ENCODE assay signal across 2 cellular contexts in the genomic region with DNA sequence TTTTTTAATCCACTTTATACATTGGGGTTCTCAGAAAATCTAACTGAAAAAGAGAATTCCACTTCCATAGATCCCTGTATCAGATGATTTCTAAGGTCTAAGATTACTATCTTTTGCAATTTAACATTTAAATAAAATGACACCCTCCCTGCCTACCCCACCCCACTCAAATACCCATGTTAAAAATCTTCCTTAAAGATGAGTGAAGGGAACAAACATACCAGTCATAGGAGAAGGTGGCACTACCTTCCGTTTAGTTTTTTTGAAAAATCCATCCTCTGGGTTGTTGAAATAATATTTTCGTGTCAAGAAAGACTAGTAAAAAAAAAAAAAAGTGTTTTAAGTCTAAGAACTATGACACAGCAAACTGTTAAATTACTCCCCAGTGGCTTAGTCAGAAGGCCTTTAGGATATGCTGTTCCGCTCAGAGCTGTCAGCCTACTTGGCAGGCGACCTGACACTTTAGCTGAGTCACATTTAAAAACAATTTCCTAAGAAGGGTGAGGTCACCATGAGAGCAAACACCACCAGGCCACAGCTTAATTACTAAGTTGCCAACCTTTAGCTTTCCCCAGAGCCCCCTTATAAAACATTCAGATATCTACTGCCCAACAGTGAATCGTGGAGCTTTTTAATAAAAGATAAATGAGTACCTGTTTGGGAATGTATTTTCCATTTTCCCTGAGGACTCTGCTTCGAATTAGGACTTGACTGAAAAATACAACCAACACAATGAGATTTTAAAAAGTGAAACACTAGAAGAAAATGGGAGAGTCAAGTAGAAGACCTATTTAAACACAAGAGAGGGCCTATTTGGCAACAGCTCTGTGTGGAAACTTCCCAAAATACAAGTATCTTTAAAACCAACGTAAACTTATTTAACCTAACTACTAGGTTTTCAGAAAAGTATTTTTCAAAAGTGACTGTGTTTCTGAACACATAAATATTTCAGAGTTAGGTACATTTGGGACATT.
TF ChIP-seq lines count a peak whose summit lies in the region.

No MANE protein-coding gene starts in this region.

TF ChIP-seq in GM23338, 12 proteins besides CTCF, POLR2A, EP300 and RAD21 (continues in another document):
- TF ChIP-seq JUNB (IDR thresholded peaks at IDR 0.05; ENCODE audit: unreplicated experiment) (no peak), ZNF114 (CRISPR knock-in tag; IDR thresholded peaks at IDR 0.05) (no peak), CREB1 (CRISPR knock-in tag; IDR thresholded peaks at IDR 0.05; ENCODE audit: low read depth) (no peak), NANOG (IDR thresholded peaks at IDR 0.05; ENCODE audit: borderline replicate concordance) (no peak), EZH2 (IDR thresholded peaks at IDR 0.05; ENCODE audit: low read depth, unreplicated experiment) (no peak)
- TF ChIP-seq, protein P1, sequence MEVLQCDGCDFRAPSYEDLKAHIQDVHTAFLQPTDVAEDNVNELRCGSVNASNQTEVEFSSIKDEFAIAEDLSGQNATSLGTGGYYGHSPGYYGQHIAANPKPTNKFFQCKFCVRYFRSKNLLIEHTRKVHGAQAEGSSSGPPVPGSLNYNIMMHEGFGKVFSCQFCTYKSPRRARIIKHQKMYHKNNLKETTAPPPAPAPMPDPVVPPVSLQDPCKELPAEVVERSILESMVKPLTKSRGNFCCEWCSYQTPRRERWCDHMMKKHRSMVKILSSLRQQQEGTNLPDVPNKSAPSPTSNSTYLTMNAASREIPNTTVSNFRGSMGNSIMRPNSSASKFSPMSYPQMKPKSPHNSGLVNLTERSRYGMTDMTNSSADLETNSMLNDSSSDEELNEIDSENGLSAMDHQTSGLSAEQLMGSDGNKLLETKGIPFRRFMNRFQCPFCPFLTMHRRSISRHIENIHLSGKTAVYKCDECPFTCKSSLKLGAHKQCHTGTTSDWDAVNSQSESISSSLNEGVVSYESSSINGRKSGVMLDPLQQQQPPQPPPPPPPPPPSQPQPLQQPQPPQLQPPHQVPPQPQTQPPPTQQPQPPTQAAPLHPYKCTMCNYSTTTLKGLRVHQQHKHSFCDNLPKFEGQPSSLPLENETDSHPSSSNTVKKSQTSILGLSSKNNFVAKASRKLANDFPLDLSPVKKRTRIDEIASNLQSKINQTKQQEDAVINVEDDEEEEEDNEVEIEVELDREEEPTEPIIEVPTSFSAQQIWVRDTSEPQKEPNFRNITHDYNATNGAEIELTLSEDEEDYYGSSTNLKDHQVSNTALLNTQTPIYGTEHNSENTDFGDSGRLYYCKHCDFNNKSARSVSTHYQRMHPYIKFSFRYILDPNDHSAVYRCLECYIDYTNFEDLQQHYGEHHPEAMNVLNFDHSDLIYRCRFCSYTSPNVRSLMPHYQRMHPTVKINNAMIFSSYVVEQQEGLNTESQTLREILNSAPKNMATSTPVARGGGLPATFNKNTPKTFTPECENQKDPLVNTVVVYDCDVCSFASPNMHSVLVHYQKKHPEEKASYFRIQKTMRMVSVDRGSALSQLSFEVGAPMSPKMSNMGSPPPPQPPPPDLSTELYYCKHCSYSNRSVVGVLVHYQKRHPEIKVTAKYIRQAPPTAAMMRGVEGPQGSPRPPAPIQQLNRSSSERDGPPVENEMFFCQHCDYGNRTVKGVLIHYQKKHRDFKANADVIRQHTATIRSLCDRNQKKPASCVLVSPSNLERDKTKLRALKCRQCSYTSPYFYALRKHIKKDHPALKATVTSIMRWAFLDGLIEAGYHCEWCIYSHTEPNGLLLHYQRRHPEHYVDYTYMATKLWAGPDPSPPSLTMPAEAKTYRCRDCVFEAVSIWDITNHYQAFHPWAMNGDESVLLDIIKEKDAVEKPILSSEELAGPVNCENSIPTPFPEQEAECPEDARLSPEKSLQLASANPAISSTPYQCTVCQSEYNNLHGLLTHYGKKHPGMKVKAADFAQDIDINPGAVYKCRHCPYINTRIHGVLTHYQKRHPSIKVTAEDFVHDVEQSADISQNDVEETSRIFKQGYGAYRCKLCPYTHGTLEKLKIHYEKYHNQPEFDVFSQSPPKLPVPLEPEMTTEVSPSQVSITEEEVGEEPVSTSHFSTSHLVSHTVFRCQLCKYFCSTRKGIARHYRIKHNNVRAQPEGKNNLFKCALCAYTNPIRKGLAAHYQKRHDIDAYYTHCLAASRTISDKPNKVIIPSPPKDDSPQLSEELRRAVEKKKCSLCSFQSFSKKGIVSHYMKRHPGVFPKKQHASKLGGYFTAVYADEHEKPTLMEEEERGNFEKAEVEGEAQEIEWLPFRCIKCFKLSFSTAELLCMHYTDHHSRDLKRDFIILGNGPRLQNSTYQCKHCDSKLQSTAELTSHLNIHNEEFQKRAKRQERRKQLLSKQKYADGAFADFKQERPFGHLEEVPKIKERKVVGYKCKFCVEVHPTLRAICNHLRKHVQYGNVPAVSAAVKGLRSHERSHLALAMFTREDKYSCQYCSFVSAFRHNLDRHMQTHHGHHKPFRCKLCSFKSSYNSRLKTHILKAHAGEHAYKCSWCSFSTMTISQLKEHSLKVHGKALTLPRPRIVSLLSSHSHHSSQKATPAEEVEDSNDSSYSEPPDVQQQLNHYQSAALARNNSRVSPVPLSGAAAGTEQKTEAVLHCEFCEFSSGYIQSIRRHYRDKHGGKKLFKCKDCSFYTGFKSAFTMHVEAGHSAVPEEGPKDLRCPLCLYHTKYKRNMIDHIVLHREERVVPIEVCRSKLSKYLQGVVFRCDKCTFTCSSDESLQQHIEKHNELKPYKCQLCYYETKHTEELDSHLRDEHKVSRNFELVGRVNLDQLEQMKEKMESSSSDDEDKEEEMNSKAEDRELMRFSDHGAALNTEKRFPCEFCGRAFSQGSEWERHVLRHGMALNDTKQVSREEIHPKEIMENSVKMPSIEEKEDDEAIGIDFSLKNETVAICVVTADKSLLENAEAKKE (CRISPR knock-in tag; IDR thresholded peaks at IDR 0.05) = no peak
- TF ChIP-seq, protein P2, sequence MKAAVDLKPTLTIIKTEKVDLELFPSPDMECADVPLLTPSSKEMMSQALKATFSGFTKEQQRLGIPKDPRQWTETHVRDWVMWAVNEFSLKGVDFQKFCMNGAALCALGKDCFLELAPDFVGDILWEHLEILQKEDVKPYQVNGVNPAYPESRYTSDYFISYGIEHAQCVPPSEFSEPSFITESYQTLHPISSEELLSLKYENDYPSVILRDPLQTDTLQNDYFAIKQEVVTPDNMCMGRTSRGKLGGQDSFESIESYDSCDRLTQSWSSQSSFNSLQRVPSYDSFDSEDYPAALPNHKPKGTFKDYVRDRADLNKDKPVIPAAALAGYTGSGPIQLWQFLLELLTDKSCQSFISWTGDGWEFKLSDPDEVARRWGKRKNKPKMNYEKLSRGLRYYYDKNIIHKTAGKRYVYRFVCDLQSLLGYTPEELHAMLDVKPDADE (IDR thresholded peaks at IDR 0.05) = no peak

TF ChIP-seq in GM12878, 131 proteins besides CTCF, POLR2A, EP300 and RAD21:
- TF ChIP-seq BACH1 (IDR thresholded peaks at IDR 0.05; ENCODE audit: borderline replicate concordance) (peak; percentile 80; the same call in 1 of the 2 replicates), YBX1 (IDR thresholded peaks at IDR 0.05) (no peak)
